In genomic region chr9:40222801-40223200, GRCh38 we compare ENCODE assay signal across 8 cellular contexts.
A peak's percentile ranks its signal among the peaks of the same experiment; 100 is the strongest.
DNase-seq lines count a peak whose midpoint lies in the region; ATAC-seq, FAIRE-seq and TF ChIP-seq lines count a peak whose summit lies in the region.
"Not testable (repeated sequence)": the region's sequence is repeated elsewhere in the genome, so short reads cannot be mapped to it uniquely, and the experiment has no call there.

No MANE protein-coding gene starts in this region.

- CTCF ChIA-PET in activated B cell treated with CpG ODN at 0.5 μM for 24 hours (lab: Charles Lee): not testable (repeated sequence)

- not testable (repeated sequence) for H3K79me2 ChIP-seq in astrocyte (ENCODE audit: insufficient read depth, low read length)

- H3K4me3 ChIP-seq in astrocyte (ENCODE audit: insufficient read depth, low read depth, low read length); ovary: not testable (repeated sequence)
- H3K4me3 ChIP-seq in esophagus muscularis mucosa: peak overlapping the region in 3 of 4 donors; percentile 20 to 42 (median 37)
- peak overlapping the region; percentile 28 for H3K4me3 ChIP-seq in kidney epithelial cell (ENCODE audit: low read depth, low read length)
- H3K4me3 ChIP-seq in stomach: peak overlapping the region in 1 of 4 donors; percentile 19

- FAIRE-seq in astrocyte (lab: Jason Lieb, UNC): not testable (repeated sequence)

- TF ChIP-seq RAD21 in Ishikawa (IDR thresholded peaks at IDR 0.05; ENCODE audit: low read depth): peak; percentile 23; the same call in 1 of the 2 replicates

- H3K9me3 Mint-ChIP-seq in activated B cell treated with CpG ODN at 0.5 μM for 24 hours; astrocyte (ENCODE audit: unreplicated experiment): not testable (repeated sequence)

- not testable (repeated sequence) for H3K27ac Mint-ChIP-seq in activated B cell treated with CpG ODN at 0.5 μM for 24 hours; astrocyte (ENCODE audit: unreplicated experiment)

- intact Hi-C loops in activated B cell treated with CpG ODN at 0.5 μM for 24 hours (cut with micrococcal nuclease); esophagus muscularis mucosa (cut with DNase I); ovary (cut with DNase I); stomach (cut with DNase I; ENCODE audit: low total_unique reads): not testable (repeated sequence)

- H3K27me3 Mint-ChIP-seq in activated B cell treated with CpG ODN at 0.5 μM for 24 hours; astrocyte (ENCODE audit: low read depth, unreplicated experiment): not testable (repeated sequence)

- not testable (repeated sequence) for H3K9me3 ChIP-seq in astrocyte (ENCODE audit: insufficient read depth, low read depth, low read length); esophagus muscularis mucosa; ovary; stomach

- not testable (repeated sequence) for H3K4me1 Mint-ChIP-seq in activated B cell treated with CpG ODN at 0.5 μM for 24 hours; astrocyte (ENCODE audit: low read depth, unreplicated experiment)

- WGBS in esophagus muscularis mucosa: no CpG with 5 or more reads among the region's 34 CpGs
- WGBS in ovary, 3 donors: 1 to 4% methylated on average over 23 to 34 of the region's 34 CpGs; no CpG with 5 or more reads in 1 of the 3 donors
- WGBS in stomach, 5 donors: 0 to 3% (median 1%) methylated on average over 10 to 33 of the region's 34 CpGs; no CpG with 5 or more reads in 1 of the 5 donors

- TF ChIP-seq CTCF in activated B cell treated with CpG ODN at 0.5 μM for 24 hours (IDR thresholded peaks at IDR 0.05); astrocyte (IDR thresholded peaks at IDR 0.05; ENCODE audit: insufficient read depth, low read depth, low read length); kidney epithelial cell (IDR thresholded peaks at IDR 0.05; ENCODE audit: insufficient read depth, low read length, poor library complexity, severe bottlenecking): not testable (repeated sequence)
- TF ChIP-seq CTCF in esophagus muscularis mucosa (IDR thresholded peaks at IDR 0.05) (peak; percentile 28 to 44 (median 36)), ovary (IDR thresholded peaks at IDR 0.05) (peak in 1 of 3 donors; percentile 11), stomach (IDR thresholded peaks at IDR 0.05) (peak in 2 of 7 experiments; percentile 10 to 13)

- H3K4me3 Mint-ChIP-seq in activated B cell treated with CpG ODN at 0.5 μM for 24 hours: peak overlapping the region; percentile 38
- not testable (repeated sequence) for H3K4me3 Mint-ChIP-seq in astrocyte (ENCODE audit: unreplicated experiment)

- H3K4me1 ChIP-seq in astrocyte (ENCODE audit: insufficient read depth, low read length); esophagus muscularis mucosa; ovary (ENCODE audit: insufficient read depth); stomach: not testable (repeated sequence)

- H3K9ac ChIP-seq in astrocyte (ENCODE audit: low read length): not testable (repeated sequence)

- not testable (repeated sequence) for ATAC-seq in activated B cell treated with CpG ODN at 0.5 μM for 24 hours (ENCODE audit: low read depth)

- H3K36me3 ChIP-seq in astrocyte (ENCODE audit: insufficient read depth, low read length); esophagus muscularis mucosa; kidney epithelial cell (ENCODE audit: control insufficient read depth, insufficient read depth, low read length); ovary; stomach: not testable (repeated sequence)

- H2AFZ ChIP-seq in astrocyte (ENCODE audit: low read depth, low read length): not testable (repeated sequence)

- POLR2A ChIA-PET in activated B cell treated with CpG ODN at 0.5 μM for 24 hours (lab: Charles Lee): not testable (repeated sequence)

- H3K27me3 ChIP-seq in astrocyte (ENCODE audit: insufficient read depth, low read length); esophagus muscularis mucosa; kidney epithelial cell (ENCODE audit: control insufficient read depth, insufficient read depth, low read length); ovary; stomach: not testable (repeated sequence)

- peak; percentile 5 for DNase-seq in ELF-1 (ENCODE audit: low read depth, low spot score)
- DNase-seq in activated B cell treated with CpG ODN at 0.5 μM for 24 hours: peak; percentile 15
- not testable (repeated sequence) for DNase-seq in astrocyte (ENCODE audit: low read depth); esophagus muscularis mucosa (ENCODE audit: extremely low spot score); kidney epithelial cell (ENCODE audit: low read depth)
- DNase-seq in ovary: peak in 3 of 5 donors; percentile 16 to 44 (median 43)
- DNase-seq in stomach: peak; percentile 63

- not testable (repeated sequence) for H4K20me1 ChIP-seq in astrocyte (ENCODE audit: insufficient read depth, low read length)

- peak overlapping the region; percentile 55 for H3K4me2 ChIP-seq in astrocyte (ENCODE audit: low read length)

- not testable (repeated sequence) for TF ChIP-seq EP300 in Ishikawa (IDR thresholded peaks at IDR 0.05; ENCODE audit: borderline replicate concordance); esophagus muscularis mucosa (IDR thresholded peaks at IDR 0.05); ovary (IDR thresholded peaks at IDR 0.05); stomach (IDR thresholded peaks at IDR 0.05)

- H3K36me3 Mint-ChIP-seq in activated B cell treated with CpG ODN at 0.5 μM for 24 hours (ENCODE audit: low read depth); astrocyte (ENCODE audit: low read depth, unreplicated experiment): not testable (repeated sequence)

- not testable (repeated sequence) for H3K27ac ChIP-seq in astrocyte (ENCODE audit: low read depth, low read length); esophagus muscularis mucosa (replicated peaks in 1 of 4); ovary; stomach

- TF ChIP-seq POLR2A in esophagus muscularis mucosa (IDR thresholded peaks at IDR 0.05; ENCODE audit: low read depth); ovary (IDR thresholded peaks at IDR 0.05); stomach (IDR thresholded peaks at IDR 0.05): not testable (repeated sequence)
